In the genomic region with DNA sequence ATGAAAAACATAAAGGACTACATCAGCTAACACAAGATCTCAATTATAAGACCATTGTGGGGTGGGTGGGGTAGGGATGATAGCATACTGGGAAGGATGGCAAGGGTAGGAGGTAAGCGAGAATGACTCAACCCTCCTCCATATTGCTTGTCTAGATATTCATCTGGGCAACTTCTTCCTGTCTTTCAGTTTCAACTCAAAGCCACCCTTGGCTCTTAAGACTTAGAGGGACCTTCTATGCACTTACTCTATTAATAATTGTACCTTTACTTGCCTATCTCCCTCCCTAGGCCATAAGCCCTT, we compare ENCODE assay signal across 10 cellular contexts.
DNase-seq lines count a peak whose midpoint lies in the region; ATAC-seq and TF ChIP-seq lines count a peak whose summit lies in the region.
"Had no signal": no experiment of that assay in that cellular context is flagged by ENCODE, and none has a peak within 500 bp of the region (broad histone marks: within the 10 kb centered on the region; RNA-seq: fewer than 3 reads in every experiment).

No MANE protein-coding gene starts in this region.

- ATAC-seq in GM18868 (IDR thresholded peaks at IDR 0.05; ENCODE audit: unreplicated experiment), result peak; percentile 33

- no peaks in the 10 kb centered on the region for H3K27me3 Mint-ChIP-seq in HFFc6 (ENCODE audit: insufficient read depth)

- H3K4me3 Mint-ChIP-seq in HFFc6, result peak overlapping the region; percentile 31; the same call in 1 of the 2 replicates
- H3K4me3 Mint-ChIP-seq: CD8-positive, alpha-beta memory T cell; endodermal cell had no signal

- no peak overlapping the region for H3K4me3 ChIP-seq in KMS-11 (IDR thresholded peaks at IDR 0.05; ENCODE audit: insufficient read depth, low read depth, low read length)
- no peak overlapping the region for H3K4me3 ChIP-seq in fibroblast of mammary gland (ENCODE audit: control insufficient read depth, low read depth, low read length)

- H3K27ac ChIP-seq in KMS-11, result peak overlapping the region; percentile 44; the same call in 1 of the 2 replicates

- TF ChIP-seq CTCF in HFFc6 (IDR thresholded peaks at IDR 0.05), result no peak
- no peak for TF ChIP-seq CTCF in KMS-11 (conservative IDR thresholded peaks at IDR 0.05; ENCODE audit: low read depth, low read length)
- TF ChIP-seq CTCF in fibroblast of mammary gland (conservative IDR thresholded peaks at IDR 0.05; ENCODE audit: control insufficient read depth, insufficient read depth, low read depth, low read length), result no peak

- no peak for DNase-seq in HFFc6
- DNase-seq in fibroblast of mammary gland (ENCODE audit: low read depth), result peak; percentile 40
- no peak for DNase-seq in NCI-H2227 (lab: John Stamatoyannopoulos, UW; ENCODE audit: unreplicated experiment)
- DNase-seq in activated gamma-delta T cell treated with Interleukin-2 at 50 U/mL for 16 hours, result no peak
- DNase-seq in NCI-H82 (lab: John Stamatoyannopoulos, UW), result no peak
- DNase-seq: CD8-positive, alpha-beta memory T cell; endodermal cell; NCI-H524 had no signal

- H3K9ac ChIP-seq in KMS-11, result no peak overlapping the region

- H3K9me3 Mint-ChIP-seq in HFFc6, result no peaks in the 10 kb centered on the region
- H3K9me3 Mint-ChIP-seq: endodermal cell had no signal

- no peaks in the 10 kb centered on the region for H3K27me3 ChIP-seq in KMS-11 (ENCODE audit: insufficient read depth, low read depth)

- H3K36me3 Mint-ChIP-seq in HFFc6 (ENCODE audit: low read depth), result no peaks in the 10 kb centered on the region
- H3K36me3 Mint-ChIP-seq: CD8-positive, alpha-beta memory T cell had no signal

- H3K36me3 ChIP-seq in KMS-11 (ENCODE audit: insufficient read depth), result no peaks in the 10 kb centered on the region

- no peak overlapping the region; the same call in 1 of the 2 replicates for H3K27ac Mint-ChIP-seq in HFFc6
- H3K27ac Mint-ChIP-seq: CD8-positive, alpha-beta memory T cell; endodermal cell had no signal

- H3K79me2 ChIP-seq in KMS-11 (ENCODE audit: insufficient read depth, low read depth), result no peaks in the 10 kb centered on the region

- H3K4me1 Mint-ChIP-seq in HFFc6 (ENCODE audit: low read depth), result peaks cover 51% of the 10 kb centered on the region

- H4K20me1 ChIP-seq in KMS-11 (ENCODE audit: insufficient read depth), result no peaks in the 10 kb centered on the region

- peaks cover 81% of the 10 kb centered on the region for H3K4me1 ChIP-seq in KMS-11 (ENCODE audit: low read depth, poor library complexity, severe bottlenecking)

- H3K4me2 ChIP-seq in KMS-11, result peak overlapping the region; percentile 81

- no peak overlapping the region for H2AFZ ChIP-seq in KMS-11 (ENCODE audit: low read depth)
